ENCODE assay signal across 34 cellular contexts in genomic region chrX:57132046-57132445, GRCh38. TPM values are rescaled to one million over a fixed set of nuclear protein-coding genes. Genes with fewer than 3 reads are reported as not detected.
DNase-seq lines count a peak whose midpoint lies in the region; ATAC-seq, FAIRE-seq and TF ChIP-seq lines count a peak whose summit lies in the region.
"Had no signal": no experiment of that assay in that cellular context is flagged by ENCODE, and none has a peak within 500 bp of the region (broad histone marks: within the 10 kb centered on the region; RNA-seq: fewer than 3 reads in every experiment).

No MANE protein-coding gene starts in this region.

- dilution Hi-C loops in mammary epithelial cell (cut with HindIII; ENCODE audit: low sequenced_read_pairs) = no loop called here

- TF ChIP-seq POLR2A in K562 (conservative IDR thresholded peaks at IDR 0.05) = no peak

- no peak for TF ChIP-seq EP300 in K562 (IDR thresholded peaks at IDR 0.05; ENCODE audit: low read length)

- H3K4me1 ChIP-seq in astrocyte (ENCODE audit: insufficient read depth, low read length) (no peaks in the 10 kb centered on the region), K562 (replicated peaks in 1 of 2; ENCODE audit: control insufficient read depth in 2 of 2, insufficient read depth in 2 of 2, low read length in 2 of 2) (peaks cover 1 to 3% of the 10 kb centered on the region in 2 experiments; a peak in 4 of 5 replicates), mammary epithelial cell (ENCODE audit: insufficient read depth, low read length) (no peaks in the 10 kb centered on the region)
- H3K4me1 ChIP-seq: A549; BE2C; BLaER1; BLaER1 treated with 17β-estradiol and CSF1 and Interleukin-3, amounts not matched to agents 10 nM and 100 nM had no signal

- BruUV-seq in K562 (replicated peaks; lab: Mats Ljungman, UMichigan) (no TSS peak), mammary epithelial cell (replicated peaks; lab: Mats Ljungman, UMichigan) (no TSS peak)

- DNase-seq in astrocyte (ENCODE audit: low read depth) (no peak), K562 (ENCODE audit: extremely low read depth in 1 of 4, low spot score in 3 of 4) (no peak), mammary epithelial cell (no peak), progenitor cell of endocrine pancreas (ENCODE audit: low spot score, unreplicated experiment) (no peak)
- DNase-seq: 8988T; ACHN; AML-193; BE2C; C1 segment of cervical spinal cord; Caco-2; Calu3; CD4-positive, alpha-beta memory T cell; CD4-positive, alpha-beta T cell; CD4-positive, CD25-positive, alpha-beta regulatory T cell; CD8-positive, alpha-beta memory T cell; CD8-positive, alpha-beta T cell; COR-L47; DMS 273 treated with DMSO at 0.1 percent for 48 hours; DMS153; DMS53; DMS79; DMS79 treated with DMSO at 0.1 percent for 48 hours; DND-41; EL had no signal

- H2AFZ ChIP-seq in astrocyte (ENCODE audit: low read depth, low read length) (no peak overlapping the region), K562 (ENCODE audit: low read depth, low read length) (no peak overlapping the region), mammary epithelial cell (ENCODE audit: low read depth, low read length) (no peak overlapping the region)

- FAIRE-seq in astrocyte (lab: Jason Lieb, UNC) (peak; percentile 5), K562 (lab: Jason Lieb, UNC) (no peak)
- FAIRE-seq: A204.1, A549, D721Med had no signal

- H3K79me2 ChIP-seq in astrocyte (ENCODE audit: insufficient read depth, low read length) (no peaks in the 10 kb centered on the region), K562 (ENCODE audit: control insufficient read depth, insufficient read depth, low read length) (no peaks in the 10 kb centered on the region), mammary epithelial cell (ENCODE audit: insufficient read depth, low read length) (no peaks in the 10 kb centered on the region)

- H3K9me3 ChIP-seq in astrocyte (ENCODE audit: insufficient read depth, low read depth, low read length) (no peaks in the 10 kb centered on the region), K562 (replicated peaks; ENCODE audit: control insufficient read depth, insufficient read depth, low read depth, low read length) (no peaks in the 10 kb centered on the region), mammary epithelial cell (replicated peaks; ENCODE audit: insufficient read depth, low read length) (no peaks in the 10 kb centered on the region)
- H3K9me3 ChIP-seq: A549, BE2C, BLaER1, Caco-2 had no signal

- in situ Hi-C loops in K562 (cut with MboI) (no loop called here), mammary epithelial cell (cut with MboI; ENCODE audit: low sequenced_read_pairs in 2 of 2) (no loop called here)

- H3K27ac Mint-ChIP-seq in astrocyte (ENCODE audit: unreplicated experiment) = no peak overlapping the region
- H3K27ac Mint-ChIP-seq in progenitor cell of endocrine pancreas = no peak overlapping the region
- H3K27ac Mint-ChIP-seq: B cell; CD14-positive monocyte; CD4-positive, alpha-beta memory T cell; CD4-positive, alpha-beta T cell; CD4-positive, CD25-positive, alpha-beta regulatory T cell; CD8-positive, alpha-beta memory T cell; CD8-positive, alpha-beta T cell had no signal

- H3K4me1 Mint-ChIP-seq in astrocyte (ENCODE audit: low read depth, unreplicated experiment) (no peaks in the 10 kb centered on the region), progenitor cell of endocrine pancreas (ENCODE audit: low read depth) (no peaks in the 10 kb centered on the region)
- H3K4me1 Mint-ChIP-seq: B cell; CD14-positive monocyte; CD4-positive, alpha-beta memory T cell; CD4-positive, CD25-positive, alpha-beta regulatory T cell; CD8-positive, alpha-beta memory T cell had no signal

- H3K27ac ChIP-seq in astrocyte (ENCODE audit: low read depth, low read length) = no peak overlapping the region
- H3K27ac ChIP-seq in K562 (ENCODE audit: extremely low read depth, low read depth, low read length) = no peak overlapping the region
- no peak overlapping the region for H3K27ac ChIP-seq in mammary epithelial cell (ENCODE audit: insufficient read depth, low read depth, low read length)
- H3K27ac ChIP-seq: 22Rv1; A549; BLaER1; BLaER1 treated with 17β-estradiol and CSF1 and Interleukin-3, amounts not matched to agents 10 nM and 100 nM; C4-2B had no signal

- intact Hi-C loops in K562 (cut with micrococcal nuclease) = no loop called here
- intact Hi-C loops in mammary epithelial cell (cut with micrococcal nuclease) = no loop called here

- CTCF ChIA-PET in K562 (lab: Yijun Ruan, JAX; ENCODE audit: low intra/inter-chr PET ratio) (no interaction called here), mammary epithelial cell (lab: Charles Lee; ENCODE audit: low non-redundant PET) (no interaction called here)

- no peaks in the 10 kb centered on the region for H3K27me3 Mint-ChIP-seq in astrocyte (ENCODE audit: low read depth, unreplicated experiment)
- H3K27me3 Mint-ChIP-seq in progenitor cell of endocrine pancreas = no peaks in the 10 kb centered on the region
- H3K27me3 Mint-ChIP-seq: B cell; CD4-positive, alpha-beta memory T cell; CD4-positive, alpha-beta T cell; CD4-positive, CD25-positive, alpha-beta regulatory T cell had no signal

- TF ChIP-seq CTCF in astrocyte (IDR thresholded peaks at IDR 0.05; ENCODE audit: insufficient read depth, low read depth, low read length) = no peak
- no peak for TF ChIP-seq CTCF in K562 (IDR thresholded peaks at IDR 0.05 in 2 of 3, conservative IDR thresholded peaks at IDR 0.05 in 1 of 3; ENCODE audit: insufficient read depth in 2 of 3, low read depth in 1 of 3, low read length in 3 of 3)
- no peak for TF ChIP-seq CTCF in mammary epithelial cell (conservative IDR thresholded peaks at IDR 0.05 in 1 of 2, IDR thresholded peaks at IDR 0.05 in 1 of 2; ENCODE audit: extremely low read depth in 1 of 2, insufficient read depth in 1 of 2, low read depth in 1 of 2, low read length in 2 of 2)
- no peak for TF ChIP-seq CTCF in progenitor cell of endocrine pancreas (IDR thresholded peaks at IDR 0.05; ENCODE audit: unreplicated experiment)

- H3K36me3 ChIP-seq in astrocyte (ENCODE audit: insufficient read depth, low read length) (no peaks in the 10 kb centered on the region), K562 (ENCODE audit: control insufficient read depth, insufficient read depth, low read length) (no peaks in the 10 kb centered on the region), mammary epithelial cell (ENCODE audit: insufficient read depth, low read length) (no peaks in the 10 kb centered on the region)
- H3K36me3 ChIP-seq: BE2C; BLaER1; BLaER1 treated with 17β-estradiol and CSF1 and Interleukin-3, amounts not matched to agents 10 nM and 100 nM had no signal

- H3K4me3 ChIP-seq in astrocyte (ENCODE audit: insufficient read depth, low read depth, low read length) (no peak overlapping the region), K562 (no peak overlapping the region), mammary epithelial cell (replicated peaks in 1 of 3; ENCODE audit: insufficient read depth in 1 of 3, low read depth in 2 of 3, low read length in 3 of 3) (no peak overlapping the region)
- H3K4me3 ChIP-seq: A549; BLaER1; BLaER1 treated with 17β-estradiol and CSF1 and Interleukin-3, amounts not matched to agents 10 nM and 100 nM had no signal

- H3K9me1 ChIP-seq in K562 (ENCODE audit: control insufficient read depth, insufficient read depth, low read length) = no peaks in the 10 kb centered on the region

- POLR2A ChIA-PET in K562 (lab: Yijun Ruan, JAX) = no interaction called here

- H3K36me3 Mint-ChIP-seq in astrocyte (ENCODE audit: low read depth, unreplicated experiment) = no peaks in the 10 kb centered on the region
- peaks cover 6% of the 10 kb centered on the region for H3K36me3 Mint-ChIP-seq in progenitor cell of endocrine pancreas (ENCODE audit: insufficient read depth)

- TF ChIP-seq RAD21 in K562 (CRISPR knock-in tag; conservative IDR thresholded peaks at IDR 0.05 in 1 of 2, IDR thresholded peaks at IDR 0.05 in 1 of 2) = no peak

- WGBS in K562 (ENCODE audit: insufficient coverage, low coverage, missing lambda C conversion rate) = 28% methylated on average over 7 of the region's 7 CpGs
- WGBS in mammary epithelial cell (ENCODE audit: low coverage, missing lambda C conversion rate) = 63% methylated on average over 7 of the region's 7 CpGs

- H4K20me1 ChIP-seq in astrocyte (ENCODE audit: insufficient read depth, low read length) = no peaks in the 10 kb centered on the region
- H4K20me1 ChIP-seq in K562 (replicated peaks; ENCODE audit: control insufficient read depth, insufficient read depth, low read length) = no peaks in the 10 kb centered on the region
- no peaks in the 10 kb centered on the region for H4K20me1 ChIP-seq in mammary epithelial cell (ENCODE audit: insufficient read depth, low read length)
- H4K20me1 ChIP-seq: BLaER1; BLaER1 treated with 17β-estradiol and CSF1 and Interleukin-3, amounts not matched to agents 10 nM and 100 nM had no signal

- H3K9me3 Mint-ChIP-seq in astrocyte (ENCODE audit: unreplicated experiment) (no peaks in the 10 kb centered on the region), progenitor cell of endocrine pancreas (ENCODE audit: low read depth) (peaks cover 11% of the 10 kb centered on the region)
- H3K9me3 Mint-ChIP-seq: CD4-positive, alpha-beta memory T cell; CD4-positive, alpha-beta T cell; CD4-positive, CD25-positive, alpha-beta regulatory T cell; CD8-positive, alpha-beta memory T cell; CD8-positive, alpha-beta T cell had no signal

- no peak overlapping the region for H3K4me3 Mint-ChIP-seq in astrocyte (ENCODE audit: unreplicated experiment)
- H3K4me3 Mint-ChIP-seq in progenitor cell of endocrine pancreas (ENCODE audit: low read depth) = no peak overlapping the region
- H3K4me3 Mint-ChIP-seq: B cell; CD14-positive monocyte; CD4-positive, alpha-beta memory T cell; CD4-positive, alpha-beta T cell; CD4-positive, CD25-positive, alpha-beta regulatory T cell; CD8-positive, alpha-beta memory T cell; CD8-positive, alpha-beta T cell had no signal

- no peak for ATAC-seq in K562
- ATAC-seq: A549; CD8-positive, alpha-beta T cell had no signal

- H3K9ac ChIP-seq in astrocyte (ENCODE audit: low read length) = no peak overlapping the region
- H3K9ac ChIP-seq in K562 (ENCODE audit: insufficient read depth in 1 of 2, low read depth in 2 of 2, low read length in 2 of 2) = no peak overlapping the region
- H3K9ac ChIP-seq in mammary epithelial cell (ENCODE audit: insufficient read depth, low read length) = no peak overlapping the region
- H3K9ac ChIP-seq: BLaER1; BLaER1 treated with 17β-estradiol and CSF1 and Interleukin-3, amounts not matched to agents 10 nM and 100 nM had no signal

- H3K4me2 ChIP-seq in astrocyte (ENCODE audit: low read length) = no peak overlapping the region
- no peak overlapping the region for H3K4me2 ChIP-seq in K562 (ENCODE audit: insufficient read depth, low read length)
- no peak overlapping the region for H3K4me2 ChIP-seq in mammary epithelial cell (ENCODE audit: insufficient read depth, low read depth, low read length)
- H3K4me2 ChIP-seq: A549; BLaER1; BLaER1 treated with 17β-estradiol and CSF1 and Interleukin-3, amounts not matched to agents 10 nM and 100 nM had no signal

- H3K27me3 ChIP-seq in astrocyte (ENCODE audit: insufficient read depth, low read length) (no peaks in the 10 kb centered on the region), K562 (ENCODE audit: control insufficient read depth in 2 of 2, insufficient read depth in 2 of 2, low read length in 2 of 2) (no peaks in the 10 kb centered on the region), mammary epithelial cell (ENCODE audit: insufficient read depth, low read length) (no peaks in the 10 kb centered on the region)
- H3K27me3 ChIP-seq: BE2C had no signal

RNA-seq across cellular contexts. Expression of gene SPIN2A, which starts 5.2 kb away (rescaled TPM):
- total RNA-seq in astrocyte (1.2 TPM in 2 replicates), K562 (2014; rRNA removed) (0.14 and 0.41 TPM in 2 replicates), K562 (2014; rRNA removed; fragmentation: Illumina TruSeq; extraction: Trizol) (0.32 and 0.40 TPM in 2 replicates), K562 (2015; rRNA removed; fragmentation: Illumina TruSeq; extraction: Trizol) (0.58 and 0.60 TPM in 2 replicates), K562 (2021) (0.60 and 0.65 TPM in 2 replicates), mammary epithelial cell (under 1 TPM; 0.33 to 0.40 TPM), progenitor cell of endocrine pancreas (1.8 and 2.2 TPM in 2 replicates)
- 3.3 and 5.0 TPM in 2 replicates for total RNA-seq in K562 (2011; cell fraction: chromatin; rRNA removed; ENCODE audit: low replicate concordance)
- 3.2 and 4.0 TPM in 2 replicates for total RNA-seq in K562 (2011; cell fraction: nucleolus; rRNA removed)
- total RNA-seq in K562 (2011; cell fraction: nucleoplasm; rRNA removed) = 2.7 and 4.5 TPM in 2 replicates
- polyA plus RNA-seq in K562 (2011; rRNA removed) (0.77 and 1.1 TPM in 2 replicates), K562 (2014; fragmentation: Illumina TruSeq; extraction: Trizol) (0.58 and 0.65 TPM in 2 replicates), K562 (2014; fragmentation: Nextera tagmentation; extraction: Ambion mirVana) (under 1 TPM; 0.03 to 0.04 TPM), K562 (2014; rRNA removed) (0.78 and 1.6 TPM in 2 replicates), mammary epithelial cell (0.10 TPM)
- 0.36 and 0.69 TPM in 2 replicates for polyA plus RNA-seq in K562 (2011; cell fraction: cytosol; rRNA removed)
- 6.5 and 9.4 TPM in 2 replicates for polyA plus RNA-seq in K562 (2011; cell fraction: nucleus; rRNA removed)
- 0.59 and 0.76 TPM in 2 replicates for polyA plus RNA-seq in K562 (2012)
- polyA minus RNA-seq in K562 (2011; rRNA and poly(A)+ RNA removed) = 0.60 and 0.98 TPM in 2 replicates
- polyA minus RNA-seq in K562 (2011; cell fraction: cytosol; rRNA and poly(A)+ RNA removed) = not detected in 2 replicates
- 3.1 and 3.6 TPM in 2 replicates for polyA minus RNA-seq in K562 (2011; cell fraction: nucleus; rRNA and poly(A)+ RNA removed)
- polyA minus RNA-seq in mammary epithelial cell = not detected
- total RNA-seq: Daoy had no signal
- polyA plus RNA-seq: CD14-positive monocyte had no signal

RNA-seq across cellular contexts. Expression of gene SPIN2B, which starts 10.7 kb away (rescaled TPM):
- total RNA-seq in astrocyte (12.1 and 13.0 TPM in 2 replicates), K562 (2014; rRNA removed) (16.8 and 19.3 TPM in 2 replicates), K562 (2014; rRNA removed; fragmentation: Illumina TruSeq; extraction: Trizol) (15.2 and 15.3 TPM in 2 replicates), K562 (2015; rRNA removed; fragmentation: Illumina TruSeq; extraction: Trizol) (13.9 and 15.7 TPM in 2 replicates), K562 (2021) (14.2 and 15.5 TPM in 2 replicates), mammary epithelial cell (1 to 10 TPM; 7.2 to 9.8 TPM), progenitor cell of endocrine pancreas (19.6 and 20.3 TPM in 2 replicates)
- total RNA-seq in K562 (2011; cell fraction: chromatin; rRNA removed; ENCODE audit: low replicate concordance) = 33.7 and 38.2 TPM in 2 replicates
- 18.0 and 22.6 TPM in 2 replicates for total RNA-seq in K562 (2011; cell fraction: nucleolus; rRNA removed)
- total RNA-seq in K562 (2011; cell fraction: nucleoplasm; rRNA removed) = 25.7 and 27.2 TPM in 2 replicates
- polyA plus RNA-seq in K562 (2011; rRNA removed) (17.3 and 19.9 TPM in 2 replicates), K562 (2014; fragmentation: Illumina TruSeq; extraction: Trizol) (12.1 and 14.9 TPM in 2 replicates), K562 (2014; fragmentation: Nextera tagmentation; extraction: Ambion mirVana) (1 to 10 TPM; 6.2 to 7.0 TPM), K562 (2014; rRNA removed) (23.7 and 29.5 TPM in 2 replicates), mammary epithelial cell (5.0 TPM)
- 8.5 and 12.7 TPM in 2 replicates for polyA plus RNA-seq in K562 (2011; cell fraction: cytosol; rRNA removed)
- 38.6 and 42.4 TPM in 2 replicates for polyA plus RNA-seq in K562 (2011; cell fraction: nucleus; rRNA removed)
- 14.1 and 18.8 TPM in 2 replicates for polyA plus RNA-seq in K562 (2012)
- polyA minus RNA-seq in K562 (2011; rRNA and poly(A)+ RNA removed) = 13.5 and 14.5 TPM in 2 replicates
- 4.4 and 6.8 TPM in 2 replicates for polyA minus RNA-seq in K562 (2011; cell fraction: cytosol; rRNA and poly(A)+ RNA removed)
- 24.4 and 31.0 TPM in 2 replicates for polyA minus RNA-seq in K562 (2011; cell fraction: nucleus; rRNA and poly(A)+ RNA removed)
- not detected for polyA minus RNA-seq in mammary epithelial cell
